Comparison of ENCODE assay signal across 17 cellular contexts in genomic region chr2:101619191-101619591, GRCh38.
DNase-seq lines count a peak whose midpoint lies in the region; ATAC-seq, FAIRE-seq and TF ChIP-seq lines count a peak whose summit lies in the region.
"Had no signal": no experiment of that assay in that cellular context is flagged by ENCODE, and none has a peak within 500 bp of the region (broad histone marks: within the 10 kb centered on the region; RNA-seq: fewer than 3 reads in every experiment).

No MANE protein-coding gene starts in this region.

- no peaks in the 10 kb centered on the region for H3K36me3 Mint-ChIP-seq in dendritic cell treated with granulocyte-macrophage colony-stimulating factor and Interleukin-4, amounts not matched to agents 40 ng/mL and 50 ng/mL, for 4 days (ENCODE audit: low read depth)
- no peaks in the 10 kb centered on the region for H3K36me3 Mint-ChIP-seq in activated T-cell treated with anti-CD3 and anti-CD28 coated beads, Interleukin-2, amount 50 U/mL, for 4 hours (ENCODE audit: insufficient read depth)
- H3K36me3 Mint-ChIP-seq in type B pancreatic cell = no peaks in the 10 kb centered on the region
- H3K36me3 Mint-ChIP-seq: activated CD8-positive, alpha-beta memory T cell treated with anti-CD3 and anti-CD28 coated beads, Interleukin-2, amount 10 ng/mL, durations not matched to agents 7 days and 5 days; naive thymus-derived CD8-positive, alpha-beta T cell had no signal

- no peak overlapping the region for H3K9ac ChIP-seq in liver (ENCODE audit: low read depth in 1 of 2, low read length in 2 of 2)
- no peak overlapping the region for H3K9ac ChIP-seq in HepG2 (ENCODE audit: insufficient read depth, low read depth, low read length)

- in situ Hi-C loops in HepG2 (cut with HindIII; ENCODE audit: extremely low pct_ligation_motif_present, low pct_unique_long_range_greater_than_20kb) = no loop called here

- TF ChIP-seq POLR2A in HepG2 (IDR thresholded peaks at IDR 0.05; ENCODE audit: insufficient read depth in 1 of 2, low read depth in 2 of 2, low read length in 2 of 2) = no peak

- peaks cover 64% of the 10 kb centered on the region for H3K4me1 Mint-ChIP-seq in dendritic cell treated with granulocyte-macrophage colony-stimulating factor and Interleukin-4, amounts not matched to agents 40 ng/mL and 50 ng/mL, for 4 days (ENCODE audit: low read depth)
- peaks cover 27% of the 10 kb centered on the region for H3K4me1 Mint-ChIP-seq in activated T-cell treated with anti-CD3 and anti-CD28 coated beads, Interleukin-2, amount 50 U/mL, for 4 hours (ENCODE audit: low read depth)
- peaks cover 19% of the 10 kb centered on the region for H3K4me1 Mint-ChIP-seq in type B pancreatic cell (ENCODE audit: unreplicated experiment)

- H3K36me3 ChIP-seq in liver (ENCODE audit: control insufficient read depth in 4 of 4, insufficient read depth in 3 of 4, low read depth in 1 of 4, low read length in 3 of 4) (no peaks in the 10 kb centered on the region), HepG2 (replicated peaks in 1 of 2; ENCODE audit: control insufficient read depth in 1 of 2, insufficient read depth in 2 of 2, low read length in 2 of 2) (no peaks in the 10 kb centered on the region)
- H3K36me3 ChIP-seq: esophagus squamous epithelium had no signal

- no peak overlapping the region for H3K27ac ChIP-seq in liver (ENCODE audit: low read depth in 1 of 2, low read length in 2 of 2)
- H3K27ac ChIP-seq in HepG2 (ENCODE audit: extremely low read length, insufficient read depth, low read length) = no peak overlapping the region
- H3K27ac ChIP-seq: esophagus squamous epithelium had no signal

- WGBS in liver = 65% methylated on average over 10 of the region's 10 CpGs
- 86% methylated on average over 10 of the region's 10 CpGs for WGBS in HepG2 (ENCODE audit: low lambda C conversion rate)

- intact Hi-C loops in HepG2 (cut with micrococcal nuclease; ENCODE audit: unreplicated experiment) = no loop called here
- intact Hi-C loops in dendritic cell treated with granulocyte-macrophage colony-stimulating factor and Interleukin-4, amounts not matched to agents 40 ng/mL and 50 ng/mL, for 4 days (cut with micrococcal nuclease) = loop anchor here (10.0 kb wide), 1 partner anchor 94 kb away; no protein-coding TSS in a partner anchor

- ATAC-seq in HepG2 (no peak), HG03571 (IDR thresholded peaks at IDR 0.05; ENCODE audit: unreplicated experiment) (no peak)
- no peak for ATAC-seq in activated T-cell treated with anti-CD3 and anti-CD28 coated beads, Interleukin-2, amount 50 U/mL, for 4 hours
- ATAC-seq: activated CD8-positive, alpha-beta memory T cell treated with anti-CD3 and anti-CD28 coated beads, Interleukin-2, amount 10 ng/mL, durations not matched to agents 7 days and 5 days; activated naive CD4-positive, alpha-beta T cell treated with anti-CD3 and anti-CD28 coated beads, Interleukin-2, amount 50 U/mL, for 72 hours; GM23338; naive thymus-derived CD8-positive, alpha-beta T cell had no signal

- no peak for FAIRE-seq in HepG2 (lab: Jason Lieb, UNC)

- no peak overlapping the region for H3K27ac Mint-ChIP-seq in dendritic cell treated with granulocyte-macrophage colony-stimulating factor and Interleukin-4, amounts not matched to agents 40 ng/mL and 50 ng/mL, for 4 days
- no peak overlapping the region for H3K27ac Mint-ChIP-seq in type B pancreatic cell
- H3K27ac Mint-ChIP-seq: activated CD8-positive, alpha-beta memory T cell treated with anti-CD3 and anti-CD28 coated beads, Interleukin-2, amount 10 ng/mL, durations not matched to agents 7 days and 5 days; activated naive CD4-positive, alpha-beta T cell treated with anti-CD3 and anti-CD28 coated beads, Interleukin-2, amount 50 U/mL, for 72 hours; GM23338 had no signal

- H3K4me3 Mint-ChIP-seq in dendritic cell treated with granulocyte-macrophage colony-stimulating factor and Interleukin-4, amounts not matched to agents 40 ng/mL and 50 ng/mL, for 4 days = peak overlapping the region; percentile 42
- H3K4me3 Mint-ChIP-seq in activated T-cell treated with anti-CD3 and anti-CD28 coated beads, Interleukin-2, amount 50 U/mL, for 4 hours = no peak overlapping the region
- H3K4me3 Mint-ChIP-seq in type B pancreatic cell = no peak overlapping the region
- H3K4me3 Mint-ChIP-seq: activated CD8-positive, alpha-beta memory T cell treated with anti-CD3 and anti-CD28 coated beads, Interleukin-2, amount 10 ng/mL, durations not matched to agents 7 days and 5 days; GM23338; naive thymus-derived CD8-positive, alpha-beta T cell had no signal

- no peak overlapping the region for H3K4me3 ChIP-seq in liver (ENCODE audit: low read depth in 1 of 3, low read length in 3 of 3)
- no peak overlapping the region for H3K4me3 ChIP-seq in HepG2 (replicated peaks in 1 of 3; ENCODE audit: insufficient read depth in 1 of 3, low read depth in 2 of 3, low read length in 3 of 3)
- H3K4me3 ChIP-seq: GM23338 had no signal

- TF ChIP-seq EP300 in HepG2 (IDR thresholded peaks at IDR 0.05; ENCODE audit: low read depth in 2 of 2, low read length in 2 of 2) (no peak), HepG2 (CRISPR knock-in tag; IDR thresholded peaks at IDR 0.05; ENCODE audit: borderline replicate concordance) (no peak)

- H3K4me1 ChIP-seq in liver (ENCODE audit: control insufficient read depth in 4 of 4, insufficient read depth in 4 of 4, low read length in 3 of 4) (no peaks in the 10 kb centered on the region), HepG2 (ENCODE audit: insufficient read depth, low read length) (peaks cover 78% of the 10 kb centered on the region)

- DNase-seq in HepG2 (ENCODE audit: low spot score) (no peak), mucosa of gallbladder (ENCODE audit: low spot score) (peak; percentile 51), type B pancreatic cell (ENCODE audit: extremely low spot score, unreplicated experiment) (no peak), NCI-H510A treated with DMSO at 0.1 percent for 48 hours (lab: John Stamatoyannopoulos, UW) (no peak)
- no peak for DNase-seq in activated T-cell treated with anti-CD3 and anti-CD28 coated beads, Interleukin-2, amount 50 U/mL, for 4 hours
- DNase-seq: activated CD8-positive, alpha-beta memory T cell treated with anti-CD3 and anti-CD28 coated beads, Interleukin-2, amount 10 ng/mL, durations not matched to agents 7 days and 5 days; esophagus squamous epithelium; naive thymus-derived CD8-positive, alpha-beta T cell; NCI-H1092; NCI-H446 treated with DMSO at 0.1 percent for 48 hours; T-helper 9 cell; trophoblast cell had no signal

- no peaks in the 10 kb centered on the region for H3K79me2 ChIP-seq in HepG2 (ENCODE audit: insufficient read depth, low read length)

- POLR2A ChIA-PET in HepG2 (lab: Yijun Ruan, JAX) = no interaction called here

- no peak overlapping the region for H2AFZ ChIP-seq in HepG2 (ENCODE audit: low read length)
- H2AFZ ChIP-seq: GM23338 had no signal

- no TSS peak for BruUV-seq in HepG2 (replicated peaks; lab: Mats Ljungman, UMichigan)

- H3K4me2 ChIP-seq in HepG2 (ENCODE audit: low read depth, low read length) = no peak overlapping the region
- H3K4me2 ChIP-seq: GM23338 had no signal

- TF ChIP-seq RAD21 in liver (IDR thresholded peaks at IDR 0.05) (no peak), HepG2 (CRISPR knock-in tag; IDR thresholded peaks at IDR 0.05) (no peak)

- H3K9me3 ChIP-seq in liver (ENCODE audit: control insufficient read depth in 4 of 4, low read length in 3 of 4) = no peaks in the 10 kb centered on the region
- no peaks in the 10 kb centered on the region for H3K9me3 ChIP-seq in HepG2 (ENCODE audit: low read length)
- H3K9me3 ChIP-seq: esophagus squamous epithelium had no signal

- H3K27me3 ChIP-seq in liver (ENCODE audit: control insufficient read depth in 4 of 4, insufficient read depth in 4 of 4, low read length in 3 of 4) (no peaks in the 10 kb centered on the region), HepG2 (ENCODE audit: control insufficient read depth in 1 of 2, insufficient read depth in 2 of 2, low read length in 2 of 2) (no peaks in the 10 kb centered on the region)
- H3K27me3 ChIP-seq: esophagus squamous epithelium had no signal

- TF ChIP-seq CTCF in liver (IDR thresholded peaks at IDR 0.05; ENCODE audit: low read depth, low read length, missing input control) (no peak), HepG2 (CRISPR knock-in tag; IDR thresholded peaks at IDR 0.05) (no peak), type B pancreatic cell (conservative IDR thresholded peaks at IDR 0.05) (no peak)

- no peaks in the 10 kb centered on the region for H3K9me3 Mint-ChIP-seq in dendritic cell treated with granulocyte-macrophage colony-stimulating factor and Interleukin-4, amounts not matched to agents 40 ng/mL and 50 ng/mL, for 4 days
- H3K9me3 Mint-ChIP-seq in activated T-cell treated with anti-CD3 and anti-CD28 coated beads, Interleukin-2, amount 50 U/mL, for 4 hours = no peaks in the 10 kb centered on the region
- H3K9me3 Mint-ChIP-seq in type B pancreatic cell = no peaks in the 10 kb centered on the region
- H3K9me3 Mint-ChIP-seq: activated naive CD4-positive, alpha-beta T cell treated with anti-CD3 and anti-CD28 coated beads, Interleukin-2, amount 50 U/mL, for 72 hours; GM23338; naive thymus-derived CD8-positive, alpha-beta T cell had no signal

- H4K20me1 ChIP-seq in HepG2 (ENCODE audit: insufficient read depth, low read length) = no peaks in the 10 kb centered on the region

- CTCF ChIA-PET in HepG2 (lab: Yijun Ruan, JAX; ENCODE audit: low intra/inter-chr PET ratio, low total read pairs) = no interaction called here

- peaks cover 70% of the 10 kb centered on the region for H3K27me3 Mint-ChIP-seq in dendritic cell treated with granulocyte-macrophage colony-stimulating factor and Interleukin-4, amounts not matched to agents 40 ng/mL and 50 ng/mL, for 4 days
- H3K27me3 Mint-ChIP-seq in activated T-cell treated with anti-CD3 and anti-CD28 coated beads, Interleukin-2, amount 50 U/mL, for 4 hours (ENCODE audit: low read depth) = no peaks in the 10 kb centered on the region
- H3K27me3 Mint-ChIP-seq in type B pancreatic cell = peaks cover 3% of the 10 kb centered on the region
- H3K27me3 Mint-ChIP-seq: naive thymus-derived CD8-positive, alpha-beta T cell had no signal

TF ChIP-seq in HepG2, 621 proteins besides CTCF, POLR2A, EP300 and RAD21 (continues in another document):
- TF ChIP-seq ZNF496 (CRISPR knock-in tag; IDR thresholded peaks at IDR 0.05; ENCODE audit: insufficient replicate concordance) (no peak), ZSCAN30 (CRISPR knock-in tag; IDR thresholded peaks at IDR 0.05) (no peak), FOXP1 (IDR thresholded peaks at IDR 0.05) (no peak), FOXP1 (CRISPR knock-in tag; IDR thresholded peaks at IDR 0.05) (no peak), CENPBD1 (CRISPR knock-in tag; IDR thresholded peaks at IDR 0.05; ENCODE audit: borderline replicate concordance, low read depth) (no peak), RNF2 (conservative IDR thresholded peaks at IDR 0.05; ENCODE audit: low read depth) (no peak), ZNF329 (CRISPR knock-in tag; IDR thresholded peaks at IDR 0.05; ENCODE audit: low read depth) (no peak)
